In genomic region chr10:86331861-86332260, GRCh38 we compare ENCODE assay signal across 23 cellular contexts. TPM values are rescaled to one million over a fixed set of nuclear protein-coding genes. Genes with fewer than 3 reads are reported as not detected.
A peak's percentile ranks its signal among the peaks of the same experiment; 100 is the strongest.
DNase-seq lines count a peak whose midpoint lies in the region; ATAC-seq, FAIRE-seq and TF ChIP-seq lines count a peak whose summit lies in the region.
"Had no signal": no experiment of that assay in that cellular context is flagged by ENCODE, and none has a peak within 500 bp of the region (broad histone marks: within the 10 kb centered on the region; RNA-seq: fewer than 3 reads in every experiment).

No MANE protein-coding gene starts in this region.

- H2BK5ac ChIP-seq in H1 (ENCODE audit: low read depth, low read length), result no peak overlapping the region

- no peak overlapping the region for H3K23ac ChIP-seq in H1 (ENCODE audit: insufficient read length)

- ATAC-seq in left ventricle myocardium superior (no peak), Right ventricle myocardium inferior (no peak), mucosa of descending colon (no peak)

- 73% methylated on average over 7 of the region's 8 CpGs; no CpG with 5 or more reads in 1 of the 2 experiments for WGBS in H1 (ENCODE audit: extremely low coverage in 1 of 2, insufficient coverage in 1 of 2, insufficient read length in 1 of 2, insufficient replicate concordance in 2 of 2, low coverage in 1 of 2, low lambda C conversion rate in 2 of 2, missing lambda C conversion rate in 1 of 2), 2 experiments

- no peak overlapping the region for H3K14ac ChIP-seq in H1 (ENCODE audit: insufficient read length)

- no peak overlapping the region for H2BK15ac ChIP-seq in H1 (ENCODE audit: low read length)

- H2AFZ ChIP-seq in H1 (ENCODE audit: low read length), result no peak overlapping the region

- no peak for TF ChIP-seq POLR2A in H1 (IDR thresholded peaks at IDR 0.05; ENCODE audit: control extremely low read depth in 1 of 2, low read depth in 2 of 2, low read length in 2 of 2)

- no peaks in the 10 kb centered on the region for H3K79me1 ChIP-seq in H1 (ENCODE audit: low read depth, low read length)

- no peak overlapping the region for H2BK12ac ChIP-seq in H1 (ENCODE audit: low read depth, low read length)

- no peak overlapping the region for H3K18ac ChIP-seq in H1 (ENCODE audit: extremely low read depth, low read length)

- TF ChIP-seq CTCF in H1 (IDR thresholded peaks at IDR 0.05; ENCODE audit: control extremely low read depth in 1 of 3, insufficient read depth in 1 of 3, low read depth in 1 of 3, low read length in 3 of 3) (no peak), mucosa of descending colon (IDR thresholded peaks at IDR 0.05) (no peak)

- H3K23me2 ChIP-seq in H1 (ENCODE audit: low read depth, low read length), result peaks cover 2% of the 10 kb centered on the region; the same call in 1 of the 2 replicates

- H3K9me3 ChIP-seq in H1 (ENCODE audit: insufficient read depth in 2 of 2, low read depth in 1 of 2, low read length in 1 of 2), result no peaks in the 10 kb centered on the region
- H3K9me3 ChIP-seq in mucosa of descending colon, result no peaks in the 10 kb centered on the region
- H3K9me3 ChIP-seq: SJCRH30 had no signal

- CTCF ChIA-PET in H1 (lab: Charles Lee; ENCODE audit: partially characterized antibody), result interaction anchor here (0.9 to 2.5 kb wide), 12 partner anchors 15 to 231 kb away, joined by 3 to 18 read pairs (median 4); no protein-coding TSS in a partner anchor

- H3K56ac ChIP-seq in H1 (replicated peaks; ENCODE audit: insufficient read length, low read depth, low read length), result no peak overlapping the region

- no peak overlapping the region for H3K4me3 ChIP-seq in H1 (ENCODE audit: extremely low read depth in 1 of 4, insufficient read depth in 2 of 4, low read depth in 3 of 4, low read length in 4 of 4)
- H3K4me3 ChIP-seq in mucosa of descending colon, result no peak overlapping the region
- H3K4me3 ChIP-seq: SJCRH30 had no signal

- H4K20me1 ChIP-seq in H1 (replicated peaks in 1 of 2; ENCODE audit: control insufficient read depth in 1 of 2, insufficient read depth in 2 of 2, low read length in 2 of 2), result peaks cover 0 to 2% of the 10 kb centered on the region in 2 experiments

- no peak overlapping the region for H3K4me2 ChIP-seq in H1 (ENCODE audit: insufficient read depth in 1 of 2, low read depth in 2 of 2, low read length in 2 of 2)

- H3K27ac ChIP-seq in H1 (ENCODE audit: low read depth, low read length), result no peak overlapping the region
- H3K27ac ChIP-seq: SJCRH30 had no signal

- H3K79me2 ChIP-seq in H1 (ENCODE audit: control insufficient read depth in 1 of 2, insufficient read depth in 2 of 2, low read length in 2 of 2), result no peaks in the 10 kb centered on the region

- FAIRE-seq in H1 (lab: Jason Lieb, UNC), result no peak
- FAIRE-seq: GM12891 had no signal

- no peak overlapping the region for H2BK120ac ChIP-seq in H1 (replicated peaks; ENCODE audit: low read depth, low read length)

- POLR2A ChIA-PET in H1 (lab: Charles Lee; ENCODE audit: partially characterized antibody), result no interaction called here

- no peak overlapping the region for H2AK5ac ChIP-seq in H1 (ENCODE audit: low read depth, low read length)

- no peak overlapping the region for H4K5ac ChIP-seq in H1 (ENCODE audit: insufficient read length, low read depth, low read length)

- no peak for TF ChIP-seq RAD21 in H1 (IDR thresholded peaks at IDR 0.05 in 1 of 2, conservative IDR thresholded peaks at IDR 0.05 in 1 of 2; ENCODE audit: low read depth in 2 of 2, low read length in 2 of 2)

- H3K4me1 ChIP-seq in H1 (replicated peaks in 1 of 4; ENCODE audit: control insufficient read depth in 3 of 4, insufficient read depth in 4 of 4, low read length in 3 of 4), result no peaks in the 10 kb centered on the region; a peak in 1 of 7 replicates
- H3K4me1 ChIP-seq in mucosa of descending colon (ENCODE audit: low read depth), result no peaks in the 10 kb centered on the region
- H3K4me1 ChIP-seq: SJCRH30 had no signal

- no peak overlapping the region for H2BK20ac ChIP-seq in H1 (ENCODE audit: low read length)

- intact Hi-C loops in left ventricle myocardium superior (cut with micrococcal nuclease) (no loop called here), Right ventricle myocardium inferior (cut with DNase I) (no loop called here), posterior vena cava (cut with DNase I) (no loop called here), mucosa of descending colon (cut with DNase I, micrococcal nuclease) (no loop called here)

- H3K27me3 ChIP-seq in H1 (replicated peaks in 1 of 4; ENCODE audit: control insufficient read depth in 3 of 4, extremely low read depth in 1 of 4, insufficient read depth in 3 of 4, low read length in 3 of 4), result no peaks in the 10 kb centered on the region
- H3K27me3 ChIP-seq: SJCRH30 had no signal

- peak; percentile 15 for DNase-seq in left ventricle myocardium superior
- no peak for DNase-seq in Right ventricle myocardium inferior (ENCODE audit: missing footprints)
- DNase-seq in H1 (ENCODE audit: low read depth in 1 of 2, low spot score in 2 of 2), result no peak
- DNase-seq in posterior vena cava (ENCODE audit: low spot score), result peak; percentile 49
- no peak for DNase-seq in germinal center (ENCODE audit: low spot score)
- no peak for DNase-seq in mucosa of descending colon
- DNase-seq in stimulated activated CD4-positive, alpha-beta T cell treated with anti-CD3 and anti-CD28 coated beads, Interleukin-4, amount 100 ng/mL, for 24 hours, result no peak
- DNase-seq: 8988T; AML-193; Calu3; DMS153; MV-4-11; NCI-H1105 treated with DMSO at 0.1 percent for 48 hours; NCI-H2029 treated with DMSO at 0.1 percent for 48 hours; NCI-H226; NCI-H510A treated with DMSO at 0.1 percent for 48 hours; NCI-H748 treated with DMSO at 0.1 percent for 48 hours; NK-92 treated with Interleukin-12 subunit alpha and Interleukin-12 subunit beta, amount 100 ng/mL, for 24 hours; SJCRH30 had no signal

- TF ChIP-seq EP300 in H1 (IDR thresholded peaks at IDR 0.05; ENCODE audit: borderline replicate concordance in 1 of 2, low read depth in 2 of 2, low read length in 2 of 2), result no peak

- H3K4ac ChIP-seq in H1 (replicated peaks; ENCODE audit: insufficient read length, low read depth, low read length), result no peak overlapping the region

- H3K9ac ChIP-seq in H1 (replicated peaks in 1 of 4; ENCODE audit: extremely low read depth in 1 of 4, low read depth in 3 of 4, low read length in 3 of 4), result no peak overlapping the region

- no peak overlapping the region; the same call in 1 of the 2 replicates for H4K8ac ChIP-seq in H1 (ENCODE audit: extremely low read depth, insufficient read depth, low read length)

- peak overlapping the region; percentile 12 for H4K91ac ChIP-seq in H1 (replicated peaks; ENCODE audit: insufficient read length, low read length)

- H3K36me3 ChIP-seq in H1 (ENCODE audit: control insufficient read depth in 2 of 4, insufficient read depth in 4 of 4, low read length in 3 of 4) (no peaks in the 10 kb centered on the region), mucosa of descending colon (ENCODE audit: low read depth) (no peaks in the 10 kb centered on the region)
- H3K36me3 ChIP-seq: SJCRH30 had no signal

TF ChIP-seq in H1, 55 proteins besides CTCF, POLR2A, EP300 and RAD21:
- TF ChIP-seq RNF2 (IDR thresholded peaks at IDR 0.05; ENCODE audit: borderline replicate concordance, low read depth, low read length, missing control alignments, poor library complexity, severe bottlenecking), result no peak
- TF ChIP-seq HDAC6 (IDR thresholded peaks at IDR 0.05; ENCODE audit: low read depth, low read length), result no peak
- TF ChIP-seq MAFK (IDR thresholded peaks at IDR 0.05; ENCODE audit: low read depth, low read length), result no peak
- TF ChIP-seq POLR2AphosphoS5 (IDR thresholded peaks at IDR 0.05; ENCODE audit: low read depth, low read length), result no peak
- TF ChIP-seq CHD1 (IDR thresholded peaks at IDR 0.05; ENCODE audit: low read depth, low read length), result no peak
- TF ChIP-seq TCF12 (IDR thresholded peaks at IDR 0.05; ENCODE audit: low read depth, low read length), result no peak
- TF ChIP-seq RFX5 (IDR thresholded peaks at IDR 0.05; ENCODE audit: borderline replicate concordance, low read depth, low read length), result no peak
- TF ChIP-seq JUN (IDR thresholded peaks at IDR 0.05; ENCODE audit: low read depth, low read length), result no peak
- no peak for TF ChIP-seq TAF7 (optimal IDR thresholded peaks at IDR 0.05; ENCODE audit: borderline replicate concordance, low read depth, low read length)
- TF ChIP-seq NRF1 (IDR thresholded peaks at IDR 0.05; ENCODE audit: low read depth, low read length), result no peak
- no peak for TF ChIP-seq TAF1 (IDR thresholded peaks at IDR 0.05; ENCODE audit: low read depth, low read length)
- TF ChIP-seq KDM1A (IDR thresholded peaks at IDR 0.05; ENCODE audit: borderline replicate concordance, low read length), result no peak
- TF ChIP-seq SP2 (IDR thresholded peaks at IDR 0.05; ENCODE audit: low read length), result no peak
- TF ChIP-seq KDM5A (IDR thresholded peaks at IDR 0.05; ENCODE audit: low read length), result no peak
- TF ChIP-seq ZNF274 (IDR thresholded peaks at IDR 0.05; ENCODE audit: borderline replicate concordance, extremely low read depth, low read length), result no peak
- no peak for TF ChIP-seq CREB1 (IDR thresholded peaks at IDR 0.05)
- TF ChIP-seq USF2 (IDR thresholded peaks at IDR 0.05; ENCODE audit: low read length), result no peak
- no peak for TF ChIP-seq SRF (IDR thresholded peaks at IDR 0.05; ENCODE audit: low read depth, low read length)
- no peak for TF ChIP-seq CHD2 (IDR thresholded peaks at IDR 0.05; ENCODE audit: low read length)

RNA-seq across cellular contexts. Expression of gene GRID1, which starts 34.7 kb away (rescaled TPM):
- 2.4 TPM for total RNA-seq in left ventricle myocardium superior
- total RNA-seq in Right ventricle myocardium inferior, result 1.3 TPM
- 0.15 and 0.22 TPM in 2 replicates for total RNA-seq in H1 (2021; fragmentation: NEBNext Ultra II Directional; extraction: Animal tissue kit (Norgen Biotek cat#: 25700))
- 0.30 and 0.31 TPM in 2 replicates for polyA plus RNA-seq in H1 (2011; rRNA removed)
- 0.21 TPM for polyA plus RNA-seq in H1 (2011; cell fraction: cytosol; rRNA removed)
- polyA plus RNA-seq in H1 (2011; cell fraction: nucleus; rRNA removed), result 0.34 TPM
- 0.24 to 0.65 TPM (median 0.29 TPM) in 4 replicates for polyA plus RNA-seq in H1 (2012, experiment 1 of 2)
- 0.18 TPM for polyA plus RNA-seq in H1 (2012, experiment 2 of 2)
- polyA plus RNA-seq in H1 (2013, experiment 1 of 2), result 0.32 TPM
- polyA plus RNA-seq in H1 (2013, experiment 2 of 2), result 0.39 TPM
- polyA minus RNA-seq in H1 (2011; rRNA and poly(A)+ RNA removed), result 0.88 and 1.3 TPM in 2 replicates
- 0.37 TPM for polyA minus RNA-seq in H1 (2011; cell fraction: cytosol; rRNA and poly(A)+ RNA removed)
- 2.6 TPM for polyA minus RNA-seq in H1 (2011; cell fraction: nucleus; rRNA and poly(A)+ RNA removed)
- total RNA-seq in posterior vena cava, result 1 to 10 TPM; 4.4 to 5.6 TPM
- 1 to 10 TPM in 1 of 3 donors, under 1 TPM in 2; 0.61 to 1.9 (median 0.87) TPM for total RNA-seq in mucosa of descending colon
- total RNA-seq: Calu3; CD8-positive, alpha-beta memory T cell; SJCRH30 had no signal
- polyA plus RNA-seq: AG04450; CD8-positive, alpha-beta memory T cell; IgD-negative memory B cell had no signal

Comparison
In these comparisons a context has a peak if more than half of its experiments do, and no peak if none do; other contexts are left out.
1. DNase-seq: peak in left ventricle myocardium superior (single experiment) and posterior vena cava (single experiment); none in Right ventricle myocardium inferior (single experiment), H1 (0 of 2), germinal center (single experiment), mucosa of descending colon (0 of 3) and stimulated activated CD4-positive, alpha-beta T cell treated with anti-CD3 and anti-CD28 coated beads, Interleukin-4, amount 100 ng/mL, for 24 hours (single experiment).